Comparison of ENCODE assay signal across 15 cellular contexts in the genomic region with DNA sequence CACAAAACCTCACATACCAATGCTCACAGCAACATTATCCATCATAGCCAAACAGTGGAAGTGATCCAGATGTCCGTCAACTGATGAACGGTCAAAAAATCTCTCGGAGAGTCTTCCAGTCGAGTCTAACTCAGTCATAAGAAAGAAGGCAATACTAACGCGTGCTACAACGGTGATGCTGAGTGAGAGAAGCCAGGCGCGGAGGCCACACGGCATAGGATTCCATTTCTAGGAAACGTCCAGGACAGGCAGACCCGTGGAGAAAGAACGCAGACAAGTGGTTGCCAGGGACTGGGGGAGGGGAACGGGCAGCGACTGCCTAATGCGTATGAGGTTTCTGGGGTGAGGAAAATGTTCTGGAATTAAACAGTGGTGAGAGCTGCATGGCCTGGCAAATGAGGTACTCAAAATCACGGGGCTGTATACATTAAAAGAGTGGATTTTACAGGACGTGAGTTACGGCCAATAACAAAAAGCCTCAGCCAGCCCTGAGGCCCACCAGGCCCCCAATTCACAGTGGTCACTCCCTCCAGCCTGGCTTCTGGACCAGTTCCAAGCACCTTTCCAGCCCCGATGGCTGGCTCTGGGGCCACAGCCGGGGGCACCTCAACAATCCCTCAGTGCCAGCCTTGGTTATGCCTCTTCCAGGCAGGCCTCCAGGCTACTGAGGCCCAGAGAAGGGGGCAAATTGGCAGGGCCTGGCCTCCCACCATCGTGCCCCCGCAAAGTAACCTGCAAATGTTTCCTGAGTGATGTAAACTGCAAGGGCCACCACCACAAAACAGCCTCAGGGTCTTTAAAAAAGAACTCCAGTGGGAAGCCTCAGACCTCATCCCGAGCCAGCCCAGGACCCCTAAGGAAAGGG. TPM values are rescaled to one million over a fixed set of nuclear protein-coding genes. Genes with fewer than 3 reads are reported as not detected.
DNase-seq lines count a peak whose midpoint lies in the region; ATAC-seq and TF ChIP-seq lines count a peak whose summit lies in the region.
"Had no signal": no experiment of that assay in that cellular context is flagged by ENCODE, and none has a peak within 500 bp of the region (broad histone marks: within the 10 kb centered on the region; RNA-seq: fewer than 3 reads in every experiment).

No MANE protein-coding gene starts in this region.

- H3K27me3 ChIP-seq in HCT116 (ENCODE audit: insufficient read depth, low read length) (no peaks in the 10 kb centered on the region), mammary epithelial cell (ENCODE audit: insufficient read depth, low read length) (no peaks in the 10 kb centered on the region), psoas muscle (ENCODE audit: insufficient read depth in 3 of 3, low read length in 2 of 3) (no peaks in the 10 kb centered on the region)

- no peaks in the 10 kb centered on the region for H3K9me3 ChIP-seq in HCT116 (ENCODE audit: control insufficient read depth in 1 of 2, insufficient read depth in 1 of 2, low read depth in 1 of 2, low read length in 2 of 2)
- no peaks in the 10 kb centered on the region for H3K9me3 ChIP-seq in mammary epithelial cell (replicated peaks; ENCODE audit: insufficient read depth, low read length)
- no peaks in the 10 kb centered on the region for H3K9me3 ChIP-seq in psoas muscle

- in situ Hi-C loops in mammary epithelial cell (cut with MboI; ENCODE audit: low sequenced_read_pairs in 2 of 2): loop anchor here (10.0 to 25.0 kb wide), 2 partner anchors 179 to 457 kb away; no protein-coding TSS in a partner anchor

- H3K9ac ChIP-seq in HCT116 (ENCODE audit: low read length): no peak overlapping the region
- no peak overlapping the region for H3K9ac ChIP-seq in mammary epithelial cell (ENCODE audit: insufficient read depth, low read length)

- TF ChIP-seq CTCF in HCT116 (IDR thresholded peaks at IDR 0.05 in 2 of 3, conservative IDR thresholded peaks at IDR 0.05 in 1 of 3; ENCODE audit: borderline replicate concordance in 1 of 3, insufficient read depth in 1 of 3, low read depth in 2 of 3, low read length in 2 of 3) (no peak), mammary epithelial cell (conservative IDR thresholded peaks at IDR 0.05 in 1 of 2, IDR thresholded peaks at IDR 0.05 in 1 of 2; ENCODE audit: extremely low read depth in 1 of 2, insufficient read depth in 1 of 2, low read depth in 1 of 2, low read length in 2 of 2) (no peak), psoas muscle (IDR thresholded peaks at IDR 0.05) (no peak)

- no peak for TF ChIP-seq RAD21 in HCT116 (IDR thresholded peaks at IDR 0.05; ENCODE audit: low read depth)

- POLR2A ChIA-PET in HCT116 (lab: Charles Lee): no interaction called here

- 94% methylated on average over 17 of the region's 24 CpGs for WGBS in mammary epithelial cell (ENCODE audit: low coverage, missing lambda C conversion rate)
- 38 to 51% (median 40%) methylated on average over 24 of the region's 24 CpGs for WGBS in psoas muscle, 3 donors

- H3K36me3 ChIP-seq in HCT116 (ENCODE audit: control insufficient read depth in 1 of 2, insufficient read depth in 2 of 2, low read length in 2 of 2): no peaks in the 10 kb centered on the region
- no peaks in the 10 kb centered on the region for H3K36me3 ChIP-seq in mammary epithelial cell (ENCODE audit: insufficient read depth, low read length)
- H3K36me3 ChIP-seq in psoas muscle (ENCODE audit: insufficient read depth in 1 of 2, low read depth in 1 of 2): no peaks in the 10 kb centered on the region

- ATAC-seq in HCT116 (no peak), psoas muscle (peak; percentile 35 to 63 (median 52)), GM21390 (IDR thresholded peaks at IDR 0.05; ENCODE audit: unreplicated experiment) (no peak)
- ATAC-seq: stimulated activated naive CD8-positive, alpha-beta T cell treated with anti-CD3 and anti-CD28 coated beads, Interleukin-15, Interleukin-2, amounts not matched to agents 100 U/mL and 50 U/mL, for 24 hours had no signal

- no peak overlapping the region for H2AFZ ChIP-seq in HCT116 (ENCODE audit: low read depth, low read length, poor library complexity, severe bottlenecking)
- H2AFZ ChIP-seq in mammary epithelial cell (ENCODE audit: low read depth, low read length): no peak overlapping the region

- CTCF ChIA-PET in HCT116 (lab: Charles Lee): no interaction called here
- CTCF ChIA-PET in mammary epithelial cell (lab: Charles Lee; ENCODE audit: low non-redundant PET): no interaction called here

- H3K9me2 ChIP-seq in HCT116 (ENCODE audit: insufficient read depth): no peaks in the 10 kb centered on the region

- H4K20me1 ChIP-seq in HCT116 (ENCODE audit: insufficient read depth): no peaks in the 10 kb centered on the region
- H4K20me1 ChIP-seq in mammary epithelial cell (ENCODE audit: insufficient read depth, low read length): no peaks in the 10 kb centered on the region

- no peak overlapping the region for H3K4me2 ChIP-seq in HCT116 (ENCODE audit: low read length)
- H3K4me2 ChIP-seq in mammary epithelial cell (ENCODE audit: insufficient read depth, low read depth, low read length): peak overlapping the region; percentile 13

- dilution Hi-C loops in mammary epithelial cell (cut with HindIII; ENCODE audit: low sequenced_read_pairs): loop anchor here (25.0 kb wide), 1 partner anchor 182 kb away; no protein-coding TSS in a partner anchor

- no peak overlapping the region for H3K4me3 ChIP-seq in HCT116 (replicated peaks in 1 of 2; ENCODE audit: low read depth in 1 of 2, low read length in 2 of 2)
- no peak overlapping the region for H3K4me3 ChIP-seq in mammary epithelial cell (replicated peaks in 1 of 3; ENCODE audit: insufficient read depth in 1 of 3, low read depth in 2 of 3, low read length in 3 of 3)
- peak overlapping the region; percentile 80 for H3K4me3 ChIP-seq in psoas muscle
- H3K4me3 ChIP-seq: dorsolateral prefrontal cortex had no signal

- H3K79me2 ChIP-seq in HCT116 (ENCODE audit: insufficient read depth, low read length) (peaks cover 23% of the 10 kb centered on the region; the same call in 1 of the 2 replicates), mammary epithelial cell (ENCODE audit: insufficient read depth, low read length) (peaks cover 90% of the 10 kb centered on the region)

- intact Hi-C loops in HCT116 (cut with micrococcal nuclease) (no loop called here), mammary epithelial cell (cut with micrococcal nuclease) (no loop called here), psoas muscle (cut with DNase I) (no loop called here)

- BruUV-seq in HCT116 (replicated peaks; lab: Mats Ljungman, UMichigan): no TSS peak
- no TSS peak for BruUV-seq in mammary epithelial cell (replicated peaks; lab: Mats Ljungman, UMichigan)

- no peak for TF ChIP-seq POLR2A in HCT116 (IDR thresholded peaks at IDR 0.05; ENCODE audit: borderline replicate concordance, extremely low read depth, insufficient read depth, insufficient read length)

- H3K27ac ChIP-seq in HCT116 (ENCODE audit: low read depth, low read length): peak overlapping the region; percentile 79; the same call in 1 of the 2 replicates
- no peak overlapping the region for H3K27ac ChIP-seq in mammary epithelial cell (ENCODE audit: insufficient read depth, low read depth, low read length)
- peak overlapping the region; percentile 89 for H3K27ac ChIP-seq in psoas muscle
- H3K27ac ChIP-seq: dorsolateral prefrontal cortex had no signal

- no peak for DNase-seq in HCT116 (ENCODE audit: low read depth, low spot score)
- DNase-seq in mammary epithelial cell: no peak
- DNase-seq in islet precursor cell: peak; percentile 47
- DNase-seq in psoas muscle: peak; percentile 80 to 89
- no peak for DNase-seq in NCI-H446 (lab: John Stamatoyannopoulos, UW)
- DNase-seq in NCI-H82 treated with DMSO at 0.1 percent for 48 hours (lab: John Stamatoyannopoulos, UW; ENCODE audit: unreplicated experiment): no peak
- no peak for DNase-seq in activated CD4-positive, alpha-beta T cell treated with anti-CD3 and anti-CD28 coated beads, Interleukin-2, amount 50 U/mL, for 1 hour
- DNase-seq: amniotic stem cell; C1 segment of cervical spinal cord; NCI-H2227 treated with DMSO at 0.1 percent for 48 hours; stimulated activated CD4-positive, alpha-beta T cell treated with anti-CD3 and anti-CD28 coated beads, Interleukin-4, amount 100 ng/mL, for 24 hours; stimulated activated naive CD8-positive, alpha-beta T cell treated with anti-CD3 and anti-CD28 coated beads, Interleukin-15, Interleukin-2, amounts not matched to agents 100 U/mL and 50 U/mL, for 24 hours; T-helper 9 cell had no signal

- RAD21 ChIA-PET in HCT116 (lab: Charles Lee; ENCODE audit: low non-redundant PET in 1 of 2, low total read pairs in 2 of 2, uncharacterized antibody in 2 of 2, unreplicated experiment in 2 of 2): no interaction called here

- peaks cover 19 to 36% of the 10 kb centered on the region in 2 experiments for H3K4me1 ChIP-seq in HCT116 (ENCODE audit: control insufficient read depth in 1 of 2, insufficient read depth in 2 of 2, low read length in 2 of 2)
- peaks cover 30% of the 10 kb centered on the region for H3K4me1 ChIP-seq in mammary epithelial cell (ENCODE audit: insufficient read depth, low read length)
- H3K4me1 ChIP-seq in psoas muscle: peaks cover 66% of the 10 kb centered on the region

TF ChIP-seq in HCT116, 20 proteins besides CTCF, POLR2A, EP300 and RAD21:
- no peak for TF ChIP-seq EZH2 (IDR thresholded peaks at IDR 0.05)

RNA-seq across cellular contexts. Expression of gene WNT9A, which starts 3.4 kb away (rescaled TPM):
- 5.6 TPM for total RNA-seq in HCT116 (2021; ENCODE audit: unreplicated experiment)
- polyA plus RNA-seq in HCT116 (2012): 4.5 and 6.5 TPM in 2 replicates
- 1 to 10 TPM; 7.1 to 7.2 TPM for total RNA-seq in mammary epithelial cell
- 15.4 TPM for polyA plus RNA-seq in mammary epithelial cell
- polyA minus RNA-seq in mammary epithelial cell: 19.7 TPM
- 10 to 100 TPM in 3 of 4 donors, 1 to 10 TPM in 1; 7.6 to 49.7 (median 23.1) TPM for total RNA-seq in psoas muscle
- polyA plus RNA-seq in psoas muscle: 10 to 100 TPM in 2 of 3 donors, 1 to 10 TPM in 1; 7.9 to 25.8 (median 18.1) TPM

Comparison
In these comparisons a context has a peak if more than half of its experiments do, and no peak if none do; other contexts are left out.
1. ATAC-seq: peak in psoas muscle (4 of 4); none in HCT116 (single experiment) and GM21390 (single experiment).
2. DNase-seq: peak in islet precursor cell (single experiment) and psoas muscle (2 of 2); none in HCT116 (single experiment), mammary epithelial cell (single experiment), NCI-H446 (0 of 2), NCI-H82 treated with DMSO at 0.1 percent for 48 hours (single experiment) and activated CD4-positive, alpha-beta T cell treated with anti-CD3 and anti-CD28 coated beads, Interleukin-2, amount 50 U/mL, for 1 hour (single experiment).